In the genomic region with DNA sequence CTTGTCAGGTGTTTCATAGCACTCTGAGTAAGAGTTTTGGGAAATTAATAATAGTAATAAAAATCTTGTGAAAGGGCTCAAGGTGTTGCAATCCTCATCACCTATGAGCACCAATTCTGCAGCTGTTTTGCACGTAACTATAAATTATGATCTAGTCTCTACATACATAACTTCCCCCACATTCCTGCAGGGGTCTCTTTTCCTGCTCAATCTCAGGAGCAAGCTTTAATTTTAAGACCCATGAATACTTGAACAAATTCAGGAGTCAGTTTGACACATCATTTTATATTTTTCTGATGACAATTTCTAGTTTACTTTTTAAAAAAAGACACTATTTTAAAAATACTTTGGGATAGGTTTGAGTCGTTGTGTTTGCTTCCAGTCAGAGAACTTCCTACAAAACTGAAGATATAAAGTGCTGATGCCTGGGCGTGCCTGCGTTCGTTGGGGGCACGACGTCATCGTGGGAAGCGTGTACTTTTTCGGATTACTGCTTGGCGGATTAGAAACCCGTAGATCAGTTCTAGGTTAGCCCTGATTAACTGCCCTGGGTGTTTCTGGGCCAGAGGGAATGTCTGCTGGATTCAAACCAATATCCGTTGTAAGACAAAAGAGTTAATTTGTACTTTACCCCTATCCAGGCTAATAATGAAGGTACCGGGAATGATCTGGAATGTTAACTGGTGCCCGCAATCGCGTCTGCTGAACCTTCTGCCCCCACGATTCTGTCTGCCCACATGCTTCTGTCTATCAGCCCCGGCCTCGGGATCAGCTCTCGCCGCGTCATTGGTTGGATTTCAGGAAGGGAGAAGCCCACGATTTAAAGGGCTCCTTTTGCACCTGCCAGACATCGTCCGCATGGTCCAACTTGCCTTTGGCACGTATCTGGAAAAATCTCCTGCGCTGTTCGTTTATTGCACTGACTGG, we compare ENCODE assay signal across 7 cellular contexts. TPM values are rescaled to one million over a fixed set of nuclear protein-coding genes. Genes with fewer than 3 reads are reported as not detected.
DNase-seq lines count a peak whose midpoint lies in the region; ATAC-seq and TF ChIP-seq lines count a peak whose summit lies in the region.

No MANE protein-coding gene starts in this region.

- no peaks in the 10 kb centered on the region for H3K9me3 ChIP-seq in RWPE2 (ENCODE audit: severe bottlenecking)
- no peaks in the 10 kb centered on the region for H3K9me3 ChIP-seq in left ventricle myocardium inferior (replicated peaks)
- H3K9me3 ChIP-seq in psoas muscle: no peaks in the 10 kb centered on the region

- H3K27me3 ChIP-seq in RWPE2 (ENCODE audit: insufficient read depth, poor library complexity, severe bottlenecking): no peaks in the 10 kb centered on the region
- H3K27me3 ChIP-seq in left ventricle myocardium inferior (ENCODE audit: low read depth): no peaks in the 10 kb centered on the region
- H3K27me3 ChIP-seq in psoas muscle (ENCODE audit: insufficient read depth in 3 of 3, low read length in 2 of 3): no peaks in the 10 kb centered on the region

- H3K4me3 ChIP-seq in LNCaP clone FGC (ENCODE audit: low read depth, low read length): peak overlapping the region; percentile 63
- peak overlapping the region; percentile 42 for H3K4me3 ChIP-seq in RWPE2 (ENCODE audit: severe bottlenecking)
- H3K4me3 ChIP-seq in left ventricle myocardium inferior: peak overlapping the region; percentile 86
- peak overlapping the region; percentile 84 for H3K4me3 ChIP-seq in psoas muscle

- TF ChIP-seq CTCF in LNCaP clone FGC (IDR thresholded peaks at IDR 0.05; ENCODE audit: control insufficient read depth, extremely low read depth, insufficient read depth) (peak; percentile 44), RWPE2 (IDR thresholded peaks at IDR 0.05; ENCODE audit: poor library complexity, severe bottlenecking) (peak; percentile 65), left ventricle myocardium inferior (IDR thresholded peaks at IDR 0.05; ENCODE audit: borderline replicate concordance) (peak; percentile 50), psoas muscle (IDR thresholded peaks at IDR 0.05) (peak; percentile 42)

- H3K27ac ChIP-seq in RWPE2 (ENCODE audit: poor library complexity, severe bottlenecking) (peak overlapping the region; percentile 43), left ventricle myocardium inferior (replicated peaks) (peak overlapping the region; percentile 78), psoas muscle (peak overlapping the region; percentile 93)

- ATAC-seq in GM18502 (IDR thresholded peaks at IDR 0.05; ENCODE audit: poor library complexity, unreplicated experiment) (peak; percentile 0), RWPE2 (ENCODE audit: low read depth) (peak; percentile 18), psoas muscle (peak; percentile 63 to 71 (median 66))
- peak; percentile 1 for ATAC-seq in activated naive CD8-positive, alpha-beta T cell treated with anti-CD3 and anti-CD28 coated beads, Interleukin-2, amount 50 U/mL, for 24 hours

- H3K27ac Mint-ChIP-seq in activated naive CD8-positive, alpha-beta T cell treated with anti-CD3 and anti-CD28 coated beads, Interleukin-2, amount 50 U/mL, for 24 hours: peak overlapping the region; percentile 91

- intact Hi-C loops in left ventricle myocardium inferior (cut with micrococcal nuclease) (loop anchor here (5.0 kb wide), 1 partner anchor 127 kb away; no protein-coding TSS in a partner anchor), psoas muscle (cut with DNase I) (loop anchor here (5.0 kb wide), 2 partner anchors 108 to 132 kb away; a partner anchor contains a TSS)

- H3K36me3 ChIP-seq in RWPE2 (ENCODE audit: low read depth): peaks cover 3% of the 10 kb centered on the region; the same call in 1 of the 2 replicates
- no peaks in the 10 kb centered on the region for H3K36me3 ChIP-seq in left ventricle myocardium inferior
- H3K36me3 ChIP-seq in psoas muscle (ENCODE audit: insufficient read depth in 1 of 2, low read depth in 1 of 2): no peaks in the 10 kb centered on the region

- H3K9me3 Mint-ChIP-seq in activated naive CD8-positive, alpha-beta T cell treated with anti-CD3 and anti-CD28 coated beads, Interleukin-2, amount 50 U/mL, for 24 hours: no peaks in the 10 kb centered on the region

- 0 to 1% (median 0%) methylated on average over 29 of the region's 29 CpGs for WGBS in psoas muscle, 3 donors

- no peaks in the 10 kb centered on the region for H3K27me3 Mint-ChIP-seq in activated naive CD8-positive, alpha-beta T cell treated with anti-CD3 and anti-CD28 coated beads, Interleukin-2, amount 50 U/mL, for 24 hours

- DNase-seq in LNCaP clone FGC (ENCODE audit: low read depth): no peak
- DNase-seq in RWPE2 (ENCODE audit: low spot score): peak; percentile 77
- DNase-seq in activated naive CD8-positive, alpha-beta T cell treated with anti-CD3 and anti-CD28 coated beads, Interleukin-2, amount 50 U/mL, for 24 hours: peak; percentile 58
- peak; percentile 59 for DNase-seq in left ventricle myocardium inferior
- DNase-seq in psoas muscle: peak; percentile 78 to 81
- no peak for DNase-seq in H4 (ENCODE audit: low spot score)

- H3K4me3 Mint-ChIP-seq in activated naive CD8-positive, alpha-beta T cell treated with anti-CD3 and anti-CD28 coated beads, Interleukin-2, amount 50 U/mL, for 24 hours: peak overlapping the region; percentile 94

- H3K36me3 Mint-ChIP-seq in activated naive CD8-positive, alpha-beta T cell treated with anti-CD3 and anti-CD28 coated beads, Interleukin-2, amount 50 U/mL, for 24 hours (ENCODE audit: low read depth): peaks cover 8% of the 10 kb centered on the region

- H3K4me1 Mint-ChIP-seq in activated naive CD8-positive, alpha-beta T cell treated with anti-CD3 and anti-CD28 coated beads, Interleukin-2, amount 50 U/mL, for 24 hours: peaks cover 32% of the 10 kb centered on the region

- H3K4me1 ChIP-seq in RWPE2 (ENCODE audit: insufficient read depth, poor library complexity, severe bottlenecking): peaks cover 6% of the 10 kb centered on the region
- peaks cover 44% of the 10 kb centered on the region for H3K4me1 ChIP-seq in left ventricle myocardium inferior
- peaks cover 9% of the 10 kb centered on the region for H3K4me1 ChIP-seq in psoas muscle

RNA-seq across cellular contexts. Expression of a gene that starts 0.9 kb away (rescaled TPM):
- total RNA-seq in left ventricle myocardium inferior (6.7 TPM), psoas muscle (10 to 100 TPM in 3 of 4 donors, 1 to 10 TPM in 1; 8.8 to 16.8 (median 15.9) TPM)
- 10 to 100 TPM in 1 of 3 donors, 1 to 10 TPM in 2; 4.8 to 15.3 (median 6.9) TPM for polyA plus RNA-seq in psoas muscle
- total RNA-seq in H4 (2014; rRNA removed; shearing (Covaris generic)): 5.3 and 7.9 TPM in 2 replicates

Comparison
In these comparisons a context has a peak if more than half of its experiments do, and no peak if none do; other contexts are left out.
1. ATAC-seq: peak in every context shown above with its lines; median percentile 66 in psoas muscle; 18 in RWPE2; 1 in activated naive CD8-positive, alpha-beta T cell treated with anti-CD3 and anti-CD28 coated beads, Interleukin-2, amount 50 U/mL, for 24 hours; 0 in GM18502.
2. DNase-seq: peak in RWPE2 (single experiment), activated naive CD8-positive, alpha-beta T cell treated with anti-CD3 and anti-CD28 coated beads, Interleukin-2, amount 50 U/mL, for 24 hours (single experiment), left ventricle myocardium inferior (single experiment) and psoas muscle (2 of 2); none in LNCaP clone FGC (single experiment) and H4 (single experiment).
3. H3K27ac ChIP-seq: peak in every context shown above with its lines; median percentile 93 in psoas muscle; 78 in left ventricle myocardium inferior; 43 in RWPE2.
4. Peak in every context shown above with its lines, with median percentiles within 50 percentile points of each other: H3K4me3 ChIP-seq and CTCF ChIP-seq.